ENCODE assay signal across 26 cellular contexts in the genomic region with DNA sequence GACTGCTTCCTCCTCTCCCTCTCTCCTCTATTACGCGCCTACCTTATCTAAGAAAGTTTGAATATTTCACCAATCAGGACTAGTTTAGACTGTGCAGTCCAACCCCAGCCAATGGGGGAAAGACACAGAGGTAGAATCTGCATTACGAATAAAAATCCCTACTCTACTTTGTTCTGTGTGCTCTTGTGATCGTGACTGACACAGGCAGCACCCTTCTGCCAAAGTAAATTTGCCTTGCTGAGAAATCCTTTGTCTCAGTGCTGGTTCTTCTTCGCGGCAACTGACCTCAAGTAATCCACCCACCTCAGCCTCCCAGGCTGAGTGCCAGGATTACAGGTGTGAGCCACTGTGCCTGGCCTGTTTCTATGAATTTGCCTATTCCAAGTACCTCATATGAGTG. TPM values are rescaled to one million over a fixed set of nuclear protein-coding genes. Genes with fewer than 3 reads are reported as not detected.
DNase-seq lines count a peak whose midpoint lies in the region; ATAC-seq, FAIRE-seq and TF ChIP-seq lines count a peak whose summit lies in the region.
"Had no signal": no experiment of that assay in that cellular context is flagged by ENCODE, and none has a peak within 500 bp of the region (broad histone marks: within the 10 kb centered on the region; RNA-seq: fewer than 3 reads in every experiment).

No MANE protein-coding gene starts in this region.

- H3K4me1 ChIP-seq in A673 (ENCODE audit: insufficient read depth, low read length, poor library complexity, severe bottlenecking) (no peaks in the 10 kb centered on the region), foreskin keratinocyte (no peaks in the 10 kb centered on the region), spleen (no peaks in the 10 kb centered on the region)
- H3K4me1 ChIP-seq: Caco-2, SJCRH30 had no signal

- H3K4me3 ChIP-seq in A673 (ENCODE audit: low read depth, low read length, poor library complexity, severe bottlenecking): no peak overlapping the region
- H3K4me3 ChIP-seq in spleen: no peak overlapping the region
- H3K4me3 ChIP-seq: SJCRH30 had no signal

- no peaks in the 10 kb centered on the region for H3K36me3 ChIP-seq in A673 (ENCODE audit: insufficient read depth, low read length, poor library complexity, severe bottlenecking)
- H3K36me3 ChIP-seq in spleen: no peaks in the 10 kb centered on the region
- H3K36me3 ChIP-seq: SJCRH30 had no signal

- no peak for ATAC-seq in foreskin keratinocyte
- ATAC-seq: T-cell had no signal

- no peak for TF ChIP-seq POLR2A in spleen (IDR thresholded peaks at IDR 0.05)
- no peak for TF ChIP-seq POLR2A in GM12891 (IDR thresholded peaks at IDR 0.05; ENCODE audit: low read depth, low read length)

- H3K27ac ChIP-seq in A673 (ENCODE audit: low read depth, low read length, poor library complexity, severe bottlenecking): no peak overlapping the region
- no peak overlapping the region for H3K27ac ChIP-seq in foreskin keratinocyte
- H3K27ac ChIP-seq in spleen: no peak overlapping the region
- H3K27ac ChIP-seq: BLaER1 treated with 17β-estradiol and CSF1 and Interleukin-3, amounts not matched to agents 10 nM and 100 nM; SJCRH30 had no signal

- no TSS peak for BruUV-seq in A673 (replicated peaks; lab: Mats Ljungman, UMichigan)

- WGBS in spleen, 5 donors: 79 to 90% (median 82%) methylated on average over 6 of the region's 6 CpGs

- peaks cover 11% of the 10 kb centered on the region for H3K9me3 ChIP-seq in A673 (ENCODE audit: low read depth, low read length, poor library complexity, severe bottlenecking)
- H3K9me3 ChIP-seq in spleen: peaks cover 0 to 34% (median 26%) of the 10 kb centered on the region in 8 donors

- TF ChIP-seq CTCF in A673 (conservative IDR thresholded peaks at IDR 0.05; ENCODE audit: low read depth, low read length) (no peak), foreskin keratinocyte (conservative IDR thresholded peaks at IDR 0.05) (no peak), spleen (IDR thresholded peaks at IDR 0.05 in 8 of 11, conservative IDR thresholded peaks at IDR 0.05 in 3 of 11) (no peak)

- H3K27me3 ChIP-seq in A673 (replicated peaks; ENCODE audit: insufficient read depth, low read depth, low read length, poor library complexity) (no peaks in the 10 kb centered on the region), foreskin keratinocyte (no peaks in the 10 kb centered on the region), spleen (replicated peaks in 1 of 7) (peaks cover 0 to under 1% (median 0%) of the 10 kb centered on the region in 7 donors)
- H3K27me3 ChIP-seq: BLaER1 treated with 17β-estradiol and CSF1 and Interleukin-3, amounts not matched to agents 10 nM and 100 nM; SJCRH30 had no signal

- POLR2A ChIA-PET in A673 (lab: Charles Lee; ENCODE audit: low non-redundant PET): no interaction called here

- intact Hi-C loops in A673 (cut with micrococcal nuclease; ENCODE audit: unreplicated experiment): no loop called here
- intact Hi-C loops in spleen (cut with DNase I; ENCODE audit: low total_unique reads): no loop called here

- DNase-seq in A172 (ENCODE audit: low spot score): peak; percentile 11
- peak; percentile 11 for DNase-seq in A673 (ENCODE audit: low spot score)
- DNase-seq in NCI-H69 (lab: John Stamatoyannopoulos, UW): peak; percentile 45
- peak; percentile 0 to 17 for DNase-seq in foreskin keratinocyte
- DNase-seq in spleen: no peak
- DNase-seq in amygdala (lab: John Stamatoyannopoulos, UW): no peak
- DNase-seq in GM12891 (ENCODE audit: insufficient read length, low spot score): no peak
- DNase-seq: Caco-2; CD4-positive, alpha-beta memory T cell; DMS153; EL; GF-D8; GOT3; Kasumi-1; MM.1S; NCI-H1048; NCI-H1417 treated with DMSO at 0.1 percent for 48 hours; NCI-H187; NCI-H2107; NCI-H2227 treated with DMSO at 0.1 percent for 48 hours; NCI-H524; OCI-M1; SJCRH30; T-cell had no signal

- FAIRE-seq in GM12891 (lab: Jason Lieb, UNC): no peak
- FAIRE-seq: RCC 7860 had no signal

- CTCF ChIA-PET in A673 (lab: Charles Lee): no interaction called here

TF ChIP-seq in GM12891, 5 proteins besides CTCF, POLR2A, EP300 and RAD21:
- TF ChIP-seq POLR2AphosphoS5 (IDR thresholded peaks at IDR 0.05; ENCODE audit: low read depth, low read length): no peak
- TF ChIP-seq POU2F2 (IDR thresholded peaks at IDR 0.05; ENCODE audit: low read depth, low read length): no peak
- TF ChIP-seq TAF1 (IDR thresholded peaks at IDR 0.05; ENCODE audit: low read depth, low read length): no peak
- no peak for TF ChIP-seq PAX5 (IDR thresholded peaks at IDR 0.05; ENCODE audit: insufficient read depth, low read length, severe bottlenecking)
- no peak for TF ChIP-seq SPI1 (IDR thresholded peaks at IDR 0.05; ENCODE audit: low read depth, low read length)

RNA-seq across cellular contexts. Expression of gene CDCA7, which starts 8.6 kb away (rescaled TPM):
- total RNA-seq in A172 (2014; rRNA removed; shearing (Covaris generic)): 7.5 and 11.4 TPM in 2 replicates
- total RNA-seq in A673 (2021) (64.9 and 72.5 TPM in 2 replicates), foreskin keratinocyte (46.0 and 53.9 TPM in 2 replicates), spleen (1 to 10 TPM; 1.3 to 5.2 (median 3.1) TPM)
- polyA plus RNA-seq in foreskin keratinocyte (28.1 and 38.1 TPM in 2 replicates), spleen (10 to 100 TPM in 1 of 3 donors, 1 to 10 TPM in 2; 2.1 to 12.4 (median 2.5) TPM)
- 17.7 TPM for polyA plus RNA-seq in GM12891 (2012; ENCODE audit: low read depth, missing spikeins)

Comparison
In these comparisons a context has a peak if more than half of its experiments do, and no peak if none do; other contexts are left out.
1. DNase-seq: peak in A172 (single experiment), A673 (single experiment), NCI-H69 (single experiment) and foreskin keratinocyte (2 of 2); none in spleen (single experiment), amygdala (0 of 56) and GM12891 (single experiment).